28 cellular contexts compared by ENCODE assay signal in genomic region chr10:89042547-89042946, GRCh38. TPM values are rescaled to one million over a fixed set of nuclear protein-coding genes. Genes with fewer than 3 reads are reported as not detected.
DNase-seq lines count a peak whose midpoint lies in the region; ATAC-seq, FAIRE-seq and TF ChIP-seq lines count a peak whose summit lies in the region.
"Had no signal": no experiment of that assay in that cellular context is flagged by ENCODE, and none has a peak within 500 bp of the region (broad histone marks: within the 10 kb centered on the region; RNA-seq: fewer than 3 reads in every experiment).

No MANE protein-coding gene starts in this region.

- no peaks in the 10 kb centered on the region for H3K9me3 ChIP-seq in PC-3 (ENCODE audit: low read length)
- H3K9me3 ChIP-seq in keratinocyte (ENCODE audit: control insufficient read depth, low read depth, low read length): no peaks in the 10 kb centered on the region
- H3K9me3 ChIP-seq in upper lobe of left lung: no peaks in the 10 kb centered on the region
- no peaks in the 10 kb centered on the region for H3K9me3 ChIP-seq in transverse colon
- no peaks in the 10 kb centered on the region for H3K9me3 ChIP-seq in GM23248 (ENCODE audit: low read depth)
- no peaks in the 10 kb centered on the region for H3K9me3 ChIP-seq in HepG2 (ENCODE audit: low read length)
- H3K9me3 ChIP-seq: BLaER1 had no signal

- H3K36me3 ChIP-seq in PC-3 (ENCODE audit: low read depth, low read length) (no peaks in the 10 kb centered on the region), keratinocyte (ENCODE audit: control insufficient read depth in 2 of 2, extremely low read depth in 1 of 2, insufficient read depth in 2 of 2, low read length in 2 of 2) (no peaks in the 10 kb centered on the region), upper lobe of left lung (no peaks in the 10 kb centered on the region), brain microvascular endothelial cell (replicated peaks) (no peaks in the 10 kb centered on the region), transverse colon (no peaks in the 10 kb centered on the region), GM23248 (ENCODE audit: low read depth) (no peaks in the 10 kb centered on the region), HepG2 (replicated peaks in 1 of 2; ENCODE audit: control insufficient read depth in 1 of 2, insufficient read depth in 2 of 2, low read length in 2 of 2) (no peaks in the 10 kb centered on the region)
- H3K36me3 ChIP-seq: BLaER1, MG63 had no signal

- TF ChIP-seq POLR2A in upper lobe of left lung (IDR thresholded peaks at IDR 0.05) (no peak), transverse colon (IDR thresholded peaks at IDR 0.05) (no peak), HepG2 (IDR thresholded peaks at IDR 0.05; ENCODE audit: insufficient read depth in 1 of 2, low read depth in 2 of 2, low read length in 2 of 2) (no peak)

- H3K79me2 ChIP-seq in PC-3 (ENCODE audit: low read length): no peaks in the 10 kb centered on the region
- H3K79me2 ChIP-seq in keratinocyte (ENCODE audit: control insufficient read depth, insufficient read depth, low read length): no peaks in the 10 kb centered on the region
- H3K79me2 ChIP-seq in GM23248 (ENCODE audit: insufficient read depth): no peaks in the 10 kb centered on the region
- H3K79me2 ChIP-seq in HepG2 (ENCODE audit: insufficient read depth, low read length): no peaks in the 10 kb centered on the region

- no peak for TF ChIP-seq CTCF in PC-3 (conservative IDR thresholded peaks at IDR 0.05; ENCODE audit: low read depth, low read length)
- TF ChIP-seq CTCF in epithelial cell of esophagus (IDR thresholded peaks at IDR 0.05; ENCODE audit: insufficient read depth, low read depth, low read length, missing control alignments): no peak
- TF ChIP-seq CTCF in keratinocyte (optimal IDR thresholded peaks at IDR 0.05 in 1 of 3, IDR thresholded peaks at IDR 0.05 in 1 of 3, conservative IDR thresholded peaks at IDR 0.05 in 1 of 3; ENCODE audit: extremely low read depth in 1 of 3, insufficient read depth in 2 of 3, low read length in 3 of 3): no peak
- TF ChIP-seq CTCF in upper lobe of left lung (IDR thresholded peaks at IDR 0.05): no peak
- no peak for TF ChIP-seq CTCF in brain microvascular endothelial cell (IDR thresholded peaks at IDR 0.05; ENCODE audit: low read depth, low read length, missing control alignments)
- no peak for TF ChIP-seq CTCF in transverse colon (IDR thresholded peaks at IDR 0.05)
- TF ChIP-seq CTCF in HepG2 (CRISPR knock-in tag; IDR thresholded peaks at IDR 0.05): no peak

- H3K27me3 ChIP-seq in PC-3 (ENCODE audit: low read length) (no peaks in the 10 kb centered on the region), keratinocyte (ENCODE audit: control insufficient read depth, extremely low read depth, insufficient read depth, low read length) (no peaks in the 10 kb centered on the region), upper lobe of left lung (no peaks in the 10 kb centered on the region), brain microvascular endothelial cell (replicated peaks) (no peaks in the 10 kb centered on the region), transverse colon (no peaks in the 10 kb centered on the region), GM23248 (replicated peaks; ENCODE audit: insufficient read depth) (no peaks in the 10 kb centered on the region), HepG2 (ENCODE audit: control insufficient read depth in 1 of 2, insufficient read depth in 2 of 2, low read length in 2 of 2) (no peaks in the 10 kb centered on the region)
- H3K27me3 ChIP-seq: BLaER1, MG63 had no signal

- H2AFZ ChIP-seq in PC-3 (ENCODE audit: low read length): no peak overlapping the region
- H2AFZ ChIP-seq in keratinocyte (ENCODE audit: control insufficient read depth, low read length): peak overlapping the region; percentile 35
- no peak overlapping the region for H2AFZ ChIP-seq in GM23248
- no peak overlapping the region for H2AFZ ChIP-seq in HepG2 (ENCODE audit: low read length)

- H3F3A ChIP-seq in PC-3 (ENCODE audit: low read length, unreplicated experiment) (no peaks in the 10 kb centered on the region), GM23248 (ENCODE audit: insufficient read depth) (peaks cover 16% of the 10 kb centered on the region; the same call in 1 of the 2 replicates)

- H3K9me1 ChIP-seq in keratinocyte (ENCODE audit: control insufficient read depth, extremely low read depth, insufficient read depth, low read length): no peaks in the 10 kb centered on the region

- H3K4me2 ChIP-seq in PC-3 (ENCODE audit: low read length) (no peak overlapping the region), keratinocyte (ENCODE audit: control insufficient read depth, extremely low read depth, insufficient read depth, low read depth, low read length) (peak overlapping the region; percentile 47), GM23248 (ENCODE audit: unreplicated experiment) (no peak overlapping the region), HepG2 (ENCODE audit: low read depth, low read length) (no peak overlapping the region)
- H3K4me2 ChIP-seq: BLaER1 had no signal

- H4K20me1 ChIP-seq in PC-3 (ENCODE audit: low read length) (no peaks in the 10 kb centered on the region), keratinocyte (ENCODE audit: control insufficient read depth, extremely low read depth, insufficient read depth, low read length) (no peaks in the 10 kb centered on the region), GM23248 (ENCODE audit: insufficient read depth) (no peaks in the 10 kb centered on the region), HepG2 (ENCODE audit: insufficient read depth, low read length) (no peaks in the 10 kb centered on the region)
- H4K20me1 ChIP-seq: BLaER1 had no signal

- 64 to 75% methylated on average over 2 of the region's 2 CpGs for WGBS in upper lobe of left lung, 2 donors
- 66% methylated on average over 2 of the region's 2 CpGs; no CpG with 5 or more reads in 1 of the 2 donors for WGBS in transverse colon (ENCODE audit: low coverage in 1 of 2), 2 donors
- 89 to 91% methylated on average over 2 of the region's 2 CpGs for WGBS in GM23248 (ENCODE audit: low coverage in 1 of 2, low lambda C conversion rate in 2 of 2, missing lambda C conversion rate in 2 of 2), 2 experiments
- WGBS in HepG2 (ENCODE audit: low lambda C conversion rate): 36% methylated on average over 2 of the region's 2 CpGs

- H3K9ac ChIP-seq in PC-3 (ENCODE audit: low read length): no peak overlapping the region
- no peak overlapping the region for H3K9ac ChIP-seq in keratinocyte (ENCODE audit: control insufficient read depth, extremely low read depth, insufficient read depth, low read length)
- H3K9ac ChIP-seq in GM23248: no peak overlapping the region
- no peak overlapping the region for H3K9ac ChIP-seq in HepG2 (ENCODE audit: insufficient read depth, low read depth, low read length)
- H3K9ac ChIP-seq: BLaER1 had no signal

- TF ChIP-seq EP300 in upper lobe of left lung (IDR thresholded peaks at IDR 0.05): no peak
- no peak for TF ChIP-seq EP300 in transverse colon (IDR thresholded peaks at IDR 0.05; ENCODE audit: low read depth)
- TF ChIP-seq EP300 in HepG2 (IDR thresholded peaks at IDR 0.05; ENCODE audit: low read depth in 2 of 2, low read length in 2 of 2): no peak
- no peak for TF ChIP-seq EP300 in HepG2 (CRISPR knock-in tag; IDR thresholded peaks at IDR 0.05; ENCODE audit: borderline replicate concordance)

- 0 out of 2 replicates have a peak, but pooled peaks cover 4% of the 10 kb centered on the region for H3K4me1 ChIP-seq in PC-3 (ENCODE audit: insufficient read depth, low read length)
- peaks cover 21% of the 10 kb centered on the region for H3K4me1 ChIP-seq in keratinocyte (ENCODE audit: control insufficient read depth, extremely low read depth, insufficient read depth, low read length)
- H3K4me1 ChIP-seq in upper lobe of left lung: peaks cover 0 to 6% (median 2%) of the 10 kb centered on the region in 4 donors
- H3K4me1 ChIP-seq in transverse colon: no peaks in the 10 kb centered on the region
- H3K4me1 ChIP-seq in GM23248 (ENCODE audit: insufficient read depth): peaks cover 5% of the 10 kb centered on the region
- no peaks in the 10 kb centered on the region for H3K4me1 ChIP-seq in HepG2 (ENCODE audit: insufficient read depth, low read length)
- H3K4me1 ChIP-seq: BLaER1 had no signal

- POLR2A ChIA-PET in PC-3 (lab: Charles Lee; ENCODE audit: unreplicated experiment) (no interaction called here), HepG2 (lab: Yijun Ruan, JAX) (no interaction called here)

- in situ Hi-C loops in brain microvascular endothelial cell (cut with HindIII; ENCODE audit: low pct_ligation_motif_present, low sequenced_read_pairs): no loop called here
- in situ Hi-C loops in transverse colon (cut with MboI; ENCODE audit: low pct_ligation_motif_present in 1 of 4, low pct_unique_long_range_greater_than_20kb in 1 of 4, low sequenced_read_pairs in 3 of 4): no loop called here
- in situ Hi-C loops in GM23248 (cut with MboI): loop anchor here (25.0 kb wide), 1 partner anchor 345 kb away; the partner anchor contains the start of genes IFIT1 and IFIT1B
- in situ Hi-C loops in HepG2 (cut with HindIII; ENCODE audit: extremely low pct_ligation_motif_present, low pct_unique_long_range_greater_than_20kb): no loop called here

- intact Hi-C loops in PC-3 (cut with micrococcal nuclease): no loop called here
- intact Hi-C loops in transverse colon (cut with DNase I; ENCODE audit: low total_unique reads): no loop called here
- intact Hi-C loops in HepG2 (cut with micrococcal nuclease; ENCODE audit: unreplicated experiment): no loop called here

- BruUV-seq in PC-3 (replicated peaks; lab: Mats Ljungman, UMichigan): no TSS peak
- BruUV-seq in HepG2 (replicated peaks; lab: Mats Ljungman, UMichigan): no TSS peak

- no peak for TF ChIP-seq RAD21 in HepG2 (CRISPR knock-in tag; IDR thresholded peaks at IDR 0.05)

- FAIRE-seq in keratinocyte (lab: Jason Lieb, UNC) (peak; percentile 100), HepG2 (lab: Jason Lieb, UNC) (no peak)
- FAIRE-seq: GM12891, GM18507 had no signal

- no peak overlapping the region for H3K27ac ChIP-seq in PC-3 (ENCODE audit: low read length)
- peak overlapping the region; percentile 38 for H3K27ac ChIP-seq in keratinocyte (ENCODE audit: control insufficient read depth, insufficient read depth, low read length)
- no peak overlapping the region for H3K27ac ChIP-seq in upper lobe of left lung
- no peak overlapping the region for H3K27ac ChIP-seq in brain microvascular endothelial cell
- no peak overlapping the region for H3K27ac ChIP-seq in transverse colon
- H3K27ac ChIP-seq in GM23248: no peak overlapping the region
- no peak overlapping the region for H3K27ac ChIP-seq in HepG2 (ENCODE audit: extremely low read length, insufficient read depth, low read length)
- H3K27ac ChIP-seq: BLaER1 had no signal

- H3K4me3 ChIP-seq in PC-3 (ENCODE audit: low read length) (no peak overlapping the region), epithelial cell of esophagus (ENCODE audit: low read length) (no peak overlapping the region), keratinocyte (ENCODE audit: control insufficient read depth in 2 of 3, extremely low read depth in 1 of 3, insufficient read depth in 2 of 3, low read depth in 1 of 3, low read length in 3 of 3) (no peak overlapping the region), upper lobe of left lung (no peak overlapping the region), brain microvascular endothelial cell (ENCODE audit: low read depth, low read length) (no peak overlapping the region), transverse colon (no peak overlapping the region), GM23248 (no peak overlapping the region), HepG2 (replicated peaks in 1 of 3; ENCODE audit: insufficient read depth in 1 of 3, low read depth in 2 of 3, low read length in 3 of 3) (no peak overlapping the region)
- H3K4me3 ChIP-seq: BLaER1, MG63 had no signal

- CTCF ChIA-PET in PC-3 (lab: Charles Lee): no interaction called here
- CTCF ChIA-PET in HepG2 (lab: Yijun Ruan, JAX; ENCODE audit: low intra/inter-chr PET ratio, low total read pairs): no interaction called here

- dilution Hi-C loops in keratinocyte (cut with MboI; ENCODE audit: extremely low pct_ligation_motif_present, low sequenced_read_pairs): no loop called here

- peak; percentile 33 for ATAC-seq in PC-3
- peak; percentile 19 to 71 for ATAC-seq in upper lobe of left lung (ENCODE audit: low FRiP score in 2 of 2)
- no peak for ATAC-seq in HepG2
- ATAC-seq: SK-N-SH treated with all-trans-retinoic acid at 6 μM for 48 hours had no signal

- no peaks in the 10 kb centered on the region for H3K9me2 ChIP-seq in PC-3 (replicated peaks; ENCODE audit: low read length)
- H3K9me2 ChIP-seq in GM23248 (ENCODE audit: insufficient read depth): no peaks in the 10 kb centered on the region

- DNase-seq in PC-3: peak; percentile 58
- peak; percentile 99 for DNase-seq in epithelial cell of esophagus (ENCODE audit: low read depth)
- DNase-seq in keratinocyte (ENCODE audit: low read depth, low spot score): peak; percentile 89
- peak in 1 of 2 donors; percentile 49 for DNase-seq in upper lobe of left lung
- no peak for DNase-seq in brain microvascular endothelial cell
- DNase-seq in transverse colon: no peak
- DNase-seq in GM23248: no peak
- DNase-seq in HepG2 (ENCODE audit: low spot score): no peak
- DNase-seq: Calu3; CD4-positive, alpha-beta memory T cell; DMS53; EL; H7; HFFc6; IMR-90; MG63; NCI-H1092; NCI-H1436 treated with DMSO at 0.1 percent for 48 hours; NCI-H2029; NCI-H2171 treated with DMSO at 0.1 percent for 48 hours; NCI-H446 treated with DMSO at 0.1 percent for 48 hours; NCI-H748 treated with DMSO at 0.1 percent for 48 hours; NK-92 treated with Interleukin-12 subunit alpha and Interleukin-12 subunit beta, amount 100 ng/mL, for 24 hours; SIG-M5 had no signal

RNA-seq across cellular contexts. Expression of gene FAS, which starts 51.9 kb away (rescaled TPM):
- 3.5 and 4.8 TPM in 2 replicates for total RNA-seq in PC-3 (2014; rRNA removed)
- polyA plus RNA-seq in keratinocyte: 31.4 to 44.8 TPM (median 32.5 TPM) in 3 replicates
- polyA plus RNA-seq in keratinocyte (2011; ENCODE audit: low read depth): 17.5 TPM
- 19.6 and 43.5 TPM in 2 replicates for polyA plus RNA-seq in keratinocyte (2011; cell fraction: cytosol; rRNA removed)
- 60.0 and 82.0 TPM in 2 replicates for polyA plus RNA-seq in keratinocyte (2011; cell fraction: nucleus; rRNA removed)
- 20.1 and 21.0 TPM in 2 replicates for polyA plus RNA-seq in keratinocyte (2012; ENCODE audit: low replicate concordance)
- polyA minus RNA-seq in keratinocyte: 3.7 to 38.8 TPM (median 26.8 TPM) in 3 replicates
- polyA minus RNA-seq in keratinocyte (2011; cell fraction: cytosol; rRNA and poly(A)+ RNA removed): 30.3 TPM
- polyA minus RNA-seq in keratinocyte (2011; cell fraction: nucleus; rRNA and poly(A)+ RNA removed): 28.5 and 58.2 TPM in 2 replicates
- total RNA-seq in upper lobe of left lung: 10 to 100 TPM; 30.1 to 80.3 (median 44.4) TPM
- 10 to 100 TPM in 3 of 4 donors, 1 to 10 TPM in 1; 9.0 to 58.5 (median 53.6) TPM for total RNA-seq in transverse colon
- 69.0 and 77.8 TPM in 2 replicates for total RNA-seq in GM23248 (2014; rRNA removed; shearing (Covaris generic))
- 54.5 and 55.4 TPM in 2 replicates for polyA plus RNA-seq in GM23248 (2016; fragmentation: Nextera tagmentation; extraction: Ambion mirVana)
- total RNA-seq in HepG2 (2016; rRNA removed; fragmentation: Illumina TruSeq; extraction: Trizol): 15.0 and 17.9 TPM in 2 replicates
- total RNA-seq in HepG2 (2016; cell fraction: cytosol; rRNA removed; fragmentation: Illumina TruSeq; extraction: Trizol; ENCODE audit: low read depth): 4.8 and 5.4 TPM in 2 replicates
- total RNA-seq in HepG2 (2016; cell fraction: insoluble cytoplasmic fraction; rRNA removed; fragmentation: Illumina TruSeq; extraction: Trizol): 15.8 and 17.7 TPM in 2 replicates
- total RNA-seq in HepG2 (2016; cell fraction: membrane; rRNA removed; fragmentation: Illumina TruSeq; extraction: Trizol): 11.2 and 12.0 TPM in 2 replicates
- total RNA-seq in HepG2 (2016; cell fraction: nucleus; rRNA removed; fragmentation: Illumina TruSeq; extraction: Trizol): 21.8 and 24.6 TPM in 2 replicates
- 4.3 and 5.9 TPM in 2 replicates for polyA plus RNA-seq in HepG2 (2011; rRNA removed)
- 2.6 and 4.4 TPM in 2 replicates for polyA plus RNA-seq in HepG2 (2011; cell fraction: cytosol; rRNA removed)
- 3.1 and 3.5 TPM in 2 replicates for polyA plus RNA-seq in HepG2 (2011; cell fraction: nucleus; rRNA removed)
- 3.1 and 3.3 TPM in 2 replicates for polyA plus RNA-seq in HepG2 (2012)
- 3.1 and 3.6 TPM in 2 replicates for polyA plus RNA-seq in HepG2 (2016; cell fraction: cytosol; fragmentation: Illumina TruSeq; extraction: Trizol; ENCODE audit: low read depth)
- polyA plus RNA-seq in HepG2 (2016; cell fraction: insoluble cytoplasmic fraction; fragmentation: Illumina TruSeq; extraction: Trizol; ENCODE audit: low read depth): 14.7 and 16.1 TPM in 2 replicates
- polyA plus RNA-seq in HepG2 (2016; cell fraction: membrane; fragmentation: Illumina TruSeq; extraction: Trizol; ENCODE audit: low read depth): 6.2 and 7.4 TPM in 2 replicates
- polyA plus RNA-seq in HepG2 (2016; cell fraction: nucleus; fragmentation: Illumina TruSeq; extraction: Trizol; ENCODE audit: insufficient read depth, low read depth): 29.8 and 31.9 TPM in 2 replicates
- polyA minus RNA-seq in HepG2 (2011; rRNA and poly(A)+ RNA removed; ENCODE audit: low replicate concordance): 3.7 and 12.5 TPM in 2 replicates
- polyA minus RNA-seq in HepG2 (2011; cell fraction: cytosol; rRNA and poly(A)+ RNA removed): 3.7 and 4.0 TPM in 2 replicates
- polyA minus RNA-seq in HepG2 (2011; cell fraction: nucleus; rRNA and poly(A)+ RNA removed): 8.6 and 13.1 TPM in 2 replicates

Comparison
In these comparisons a context has a peak if more than half of its experiments do, and no peak if none do; other contexts are left out.
1. DNase-seq: peak in PC-3 (single experiment), epithelial cell of esophagus (single experiment) and keratinocyte (single experiment); none in brain microvascular endothelial cell (single experiment), transverse colon (single experiment), GM23248 (single experiment) and HepG2 (single experiment).